In genomic region chr7:103795112-103795511, GRCh38 we compare ENCODE assay signal across 1 cellular context.
TF ChIP-seq lines count a peak whose summit lies in the region.

No MANE protein-coding gene starts in this region.

TF ChIP-seq in HepG2, 621 proteins besides CTCF, POLR2A, EP300 and RAD21:
- TF ChIP-seq HNF1A (IDR thresholded peaks at IDR 0.05; ENCODE audit: low read depth) (no peak), HNF1A (CRISPR knock-in tag; IDR thresholded peaks at IDR 0.05; ENCODE audit: borderline replicate concordance) (no peak)
TF ChIP-seq in HepG2: peak in this region for 0.
